In genomic region chr1:1407101-1407956, GRCh38 we compare ENCODE assay signal across 1 cellular context.
TF ChIP-seq lines count a peak whose summit lies in the region.

Gene MRPL20, minus strand, starts transcription at chr1:1407293. Its CDS starts 76 bp downstream, at chr1:1407217.

TF ChIP-seq in HepG2, 621 proteins besides CTCF, POLR2A, EP300 and RAD21 (continued from another document and continues in another):
- TF ChIP-seq U2AF2 (IDR thresholded peaks at IDR 0.05; ENCODE audit: low read depth, low read length) = 0 out of 2 replicates have a peak, but pooled peaks have one; percentile 46
- TF ChIP-seq POLR2G (IDR thresholded peaks at IDR 0.05; ENCODE audit: low read depth, low read length) = peak; percentile 98
- no peak for TF ChIP-seq ZNF646 (CRISPR knock-in tag; IDR thresholded peaks at IDR 0.05)
- peak; percentile 84; the same call in 1 of the 2 replicates for TF ChIP-seq HES4 (CRISPR knock-in tag; IDR thresholded peaks at IDR 0.05; ENCODE audit: borderline replicate concordance)
- TF ChIP-seq ZNF619 (CRISPR knock-in tag; IDR thresholded peaks at IDR 0.05) = peak; percentile 83; the same call in 1 of the 2 replicates
- no peak for TF ChIP-seq ZNF615 (CRISPR knock-in tag; IDR thresholded peaks at IDR 0.05; ENCODE audit: borderline replicate concordance)
- TF ChIP-seq USF2 (IDR thresholded peaks at IDR 0.05; ENCODE audit: low read depth, low read length) = no peak
- TF ChIP-seq USF2 (CRISPR knock-in tag; IDR thresholded peaks at IDR 0.05; ENCODE audit: borderline replicate concordance) = no peak
- TF ChIP-seq ZNF704 (CRISPR knock-in tag; IDR thresholded peaks at IDR 0.05; ENCODE audit: borderline replicate concordance) = no peak; the same call in 1 of the 2 replicates
- TF ChIP-seq ZNF790 (CRISPR knock-in tag; IDR thresholded peaks at IDR 0.05; ENCODE audit: borderline replicate concordance) = no peak
- peak; percentile 91 for TF ChIP-seq ZBTB40 (IDR thresholded peaks at IDR 0.05)
- peak; percentile 75; the same call in 1 of the 2 replicates for TF ChIP-seq ZBTB40 (CRISPR knock-in tag; IDR thresholded peaks at IDR 0.05)
- TF ChIP-seq BHLHE40 (IDR thresholded peaks at IDR 0.05; ENCODE audit: low read length) = no peak
- TF ChIP-seq ZSCAN22 (CRISPR knock-in tag; IDR thresholded peaks at IDR 0.05) = no peak
- 0 out of 2 replicates have a peak, but pooled peaks have one; percentile 9 for TF ChIP-seq CENPX (CRISPR knock-in tag; IDR thresholded peaks at IDR 0.05)
- TF ChIP-seq SIN3A (IDR thresholded peaks at IDR 0.05; ENCODE audit: borderline replicate concordance, low read depth, low read length) = peak; percentile 81; the same call in 1 of the 2 replicates
- TF ChIP-seq HNRNPK (IDR thresholded peaks at IDR 0.05; ENCODE audit: low read depth, low read length, poor library complexity, severe bottlenecking) = peak; percentile 70
- TF ChIP-seq ZNF550 (CRISPR knock-in tag; IDR thresholded peaks at IDR 0.05; ENCODE audit: borderline replicate concordance) = no peak
- peak; percentile 66; the same call in 1 of the 2 replicates for TF ChIP-seq ZBTB44 (CRISPR knock-in tag; IDR thresholded peaks at IDR 0.05)
- TF ChIP-seq ZNF572 (CRISPR knock-in tag; IDR thresholded peaks at IDR 0.05) = 0 out of 2 replicates have a peak, but pooled peaks have one; percentile 41
- peak; percentile 42; the same call in 1 of the 2 replicates for TF ChIP-seq ZNF792 (CRISPR knock-in tag; IDR thresholded peaks at IDR 0.05)
- TF ChIP-seq GLMP (CRISPR knock-in tag; IDR thresholded peaks at IDR 0.05; ENCODE audit: borderline replicate concordance) = no peak
- no peak for TF ChIP-seq ZNF292 (CRISPR knock-in tag; IDR thresholded peaks at IDR 0.05; ENCODE audit: borderline replicate concordance, low read depth)
- peak; percentile 66 for TF ChIP-seq FOSL2 (CRISPR knock-in tag; IDR thresholded peaks at IDR 0.05)
- peak; percentile 83 for TF ChIP-seq ZNF784 (CRISPR knock-in tag; IDR thresholded peaks at IDR 0.05; ENCODE audit: borderline replicate concordance)
- no peak for TF ChIP-seq U2AF1 (optimal IDR thresholded peaks at IDR 0.05; ENCODE audit: low read depth, low read length)
- 0 out of 2 replicates have a peak, but pooled peaks have one; percentile 24 for TF ChIP-seq HOXD1 (CRISPR knock-in tag; IDR thresholded peaks at IDR 0.05)
- no peak; the same call in 1 of the 2 replicates for TF ChIP-seq ZNF543 (CRISPR knock-in tag; IDR thresholded peaks at IDR 0.05)
